15 cellular contexts compared by ENCODE assay signal in genomic region chr9:131018621-131019020, GRCh38. TPM values are rescaled to one million over a fixed set of nuclear protein-coding genes. Genes with fewer than 3 reads are reported as not detected.
DNase-seq lines count a peak whose midpoint lies in the region; ATAC-seq, FAIRE-seq and TF ChIP-seq lines count a peak whose summit lies in the region.
"Had no signal": no experiment of that assay in that cellular context is flagged by ENCODE, and none has a peak within 500 bp of the region (broad histone marks: within the 10 kb centered on the region; RNA-seq: fewer than 3 reads in every experiment).

No MANE protein-coding gene starts in this region.

- no peak overlapping the region for H3K4me3 Mint-ChIP-seq in nephron

- H3F3A ChIP-seq in MM.1S (ENCODE audit: insufficient read depth, low read length) = no peaks in the 10 kb centered on the region

- no peak overlapping the region for H3K4me2 ChIP-seq in MM.1S (ENCODE audit: low read depth, low read length)
- H3K4me2 ChIP-seq in K562 (ENCODE audit: insufficient read depth, low read length) = no peak overlapping the region

- H3K79me2 ChIP-seq in MM.1S (ENCODE audit: low read length) = no peaks in the 10 kb centered on the region
- no peaks in the 10 kb centered on the region for H3K79me2 ChIP-seq in K562 (ENCODE audit: control insufficient read depth, insufficient read depth, low read length)

- H2AFZ ChIP-seq in MM.1S (ENCODE audit: low read length) (no peak overlapping the region), K562 (ENCODE audit: low read depth, low read length) (no peak overlapping the region)

- peaks cover 25% of the 10 kb centered on the region for H3K4me1 Mint-ChIP-seq in nephron

- ATAC-seq in K562 (peak; percentile 26), mucosa of descending colon (no peak)
- ATAC-seq: GM12878 had no signal

- no peaks in the 10 kb centered on the region for H3K36me3 Mint-ChIP-seq in nephron (ENCODE audit: low read depth)

- TF ChIP-seq CTCF in GM12873 (IDR thresholded peaks at IDR 0.05; ENCODE audit: insufficient read depth, low read depth, low read length, missing control alignments) = peak; percentile 45
- TF ChIP-seq CTCF in MM.1S (IDR thresholded peaks at IDR 0.05; ENCODE audit: low read length) = peak; percentile 16
- no peak for TF ChIP-seq CTCF in K562 (IDR thresholded peaks at IDR 0.05 in 2 of 3, conservative IDR thresholded peaks at IDR 0.05 in 1 of 3; ENCODE audit: insufficient read depth in 2 of 3, low read depth in 1 of 3, low read length in 3 of 3)
- peak in 2 of 3 experiments; percentile 14 to 16 for TF ChIP-seq CTCF in nephron (IDR thresholded peaks at IDR 0.05; ENCODE audit: unreplicated experiment in 3 of 3)
- TF ChIP-seq CTCF in tibial artery (IDR thresholded peaks at IDR 0.05) = no peak
- no peak for TF ChIP-seq CTCF in mucosa of descending colon (IDR thresholded peaks at IDR 0.05)

- FAIRE-seq in K562 (lab: Jason Lieb, UNC) = no peak
- FAIRE-seq: GM12878 had no signal

- POLR2A ChIA-PET in K562 (lab: Yijun Ruan, JAX) = interaction anchor here (0.7 to 5.4 kb wide), 12 partner anchors 8 to 247 kb away, joined by 3 to 54 read pairs (median 4); no protein-coding TSS in a partner anchor

- no peak overlapping the region for H3K9ac ChIP-seq in MM.1S (ENCODE audit: low read length)
- 0 out of 4 replicates have a peak overlapping the region, but pooled peaks of 1 of the 2 experiments have one; percentile 1 for H3K9ac ChIP-seq in K562 (ENCODE audit: insufficient read depth in 1 of 2, low read depth in 2 of 2, low read length in 2 of 2)

- intact Hi-C loops in K562 (cut with micrococcal nuclease) (no loop called here), tibial artery (cut with DNase I; ENCODE audit: low total_unique reads) (no loop called here), mucosa of descending colon (cut with DNase I, micrococcal nuclease) (no loop called here)

- H3K27me3 ChIP-seq in MM.1S (replicated peaks; ENCODE audit: insufficient read depth, low read length) (peaks cover 90% of the 10 kb centered on the region), K562 (ENCODE audit: control insufficient read depth in 2 of 2, insufficient read depth in 2 of 2, low read length in 2 of 2) (peaks cover 85 to 95% of the 10 kb centered on the region in 2 experiments), tibial artery (peaks cover 0 to 17% of the 10 kb centered on the region in 2 donors)
- H3K27me3 ChIP-seq: colonic mucosa, MG63, ovary had no signal

- no peak for TF ChIP-seq EP300 in K562 (IDR thresholded peaks at IDR 0.05; ENCODE audit: low read length)

- H3K4me3 ChIP-seq in MM.1S (ENCODE audit: low read length) = no peak overlapping the region
- H3K4me3 ChIP-seq in K562 = no peak overlapping the region
- no peak overlapping the region for H3K4me3 ChIP-seq in tibial artery
- no peak overlapping the region for H3K4me3 ChIP-seq in mucosa of descending colon
- H3K4me3 ChIP-seq: colonic mucosa, GM12878, left lung, MG63, ovary had no signal

- no peaks in the 10 kb centered on the region for H3K9me3 Mint-ChIP-seq in nephron

- H3K36me3 ChIP-seq in MM.1S (replicated peaks; ENCODE audit: insufficient read depth, low read length) (no peaks in the 10 kb centered on the region), K562 (ENCODE audit: control insufficient read depth, insufficient read depth, low read length) (no peaks in the 10 kb centered on the region), tibial artery (no peaks in the 10 kb centered on the region), mucosa of descending colon (ENCODE audit: low read depth) (no peaks in the 10 kb centered on the region)
- H3K36me3 ChIP-seq: colonic mucosa, left lung, MG63, ovary had no signal

- 1% methylated on average over 6 of the region's 6 CpGs for WGBS in K562 (ENCODE audit: insufficient coverage, low coverage, missing lambda C conversion rate)

- CTCF ChIA-PET in K562 (lab: Yijun Ruan, JAX; ENCODE audit: low intra/inter-chr PET ratio) = interaction anchor here (0.5 kb wide), 1 partner anchor 705 kb away, joined by 3 read pairs; no protein-coding TSS in a partner anchor

- no peak for TF ChIP-seq POLR2A in K562 (conservative IDR thresholded peaks at IDR 0.05)

- no peak overlapping the region for H3K27ac ChIP-seq in MM.1S (ENCODE audit: low read length)
- no peak overlapping the region for H3K27ac ChIP-seq in K562 (ENCODE audit: extremely low read depth, low read depth, low read length)
- H3K27ac ChIP-seq in tibial artery = no peak overlapping the region
- H3K27ac ChIP-seq: colonic mucosa, left lung, ovary had no signal

- H3K4me1 ChIP-seq in MM.1S (ENCODE audit: low read length) = no peaks in the 10 kb centered on the region
- H3K4me1 ChIP-seq in K562 (replicated peaks in 1 of 2; ENCODE audit: control insufficient read depth in 2 of 2, insufficient read depth in 2 of 2, low read length in 2 of 2) = peaks cover 0 to 14% of the 10 kb centered on the region in 2 experiments; a peak in 1 of 5 replicates
- H3K4me1 ChIP-seq in tibial artery = peaks cover 0 to 8% (median 4%) of the 10 kb centered on the region in 4 donors
- H3K4me1 ChIP-seq in mucosa of descending colon (ENCODE audit: low read depth) = no peaks in the 10 kb centered on the region
- H3K4me1 ChIP-seq: colonic mucosa, left lung had no signal

- DNase-seq in MM.1S = no peak
- DNase-seq in K562 (ENCODE audit: extremely low read depth in 1 of 4, low spot score in 3 of 4) = peak in 1 of 4 experiments; percentile 75
- DNase-seq in cortex of kidney (lab: John Stamatoyannopoulos, UW) = no peak
- DNase-seq in tibial artery = no peak
- no peak for DNase-seq in mucosa of descending colon
- DNase-seq: activated naive CD4-positive, alpha-beta T cell treated with Interleukin-2 at 50 U/mL for 16 hours; colonic mucosa; glutamatergic neuron; NCI-H526; ovary had no signal

- no TSS peak for BruUV-seq in K562 (replicated peaks; lab: Mats Ljungman, UMichigan)

- H3K9me2 ChIP-seq in MM.1S (replicated peaks; ENCODE audit: insufficient read depth, low read length) = no peaks in the 10 kb centered on the region

- in situ Hi-C loops in K562 (cut with MboI) = no loop called here

- TF ChIP-seq RAD21 in K562 (CRISPR knock-in tag; conservative IDR thresholded peaks at IDR 0.05 in 1 of 2, IDR thresholded peaks at IDR 0.05 in 1 of 2) = no peak

- H3K9me1 ChIP-seq in K562 (ENCODE audit: control insufficient read depth, insufficient read depth, low read length) = peaks cover 12% of the 10 kb centered on the region

- H3K9me3 ChIP-seq in MM.1S (replicated peaks; ENCODE audit: insufficient read depth, low read length) (no peaks in the 10 kb centered on the region), K562 (replicated peaks; ENCODE audit: control insufficient read depth, insufficient read depth, low read depth, low read length) (0 out of 2 replicates have a peak, but pooled peaks cover 4% of the 10 kb centered on the region), tibial artery (peaks cover 0 to 9% (median 7%) of the 10 kb centered on the region in 3 donors), mucosa of descending colon (no peaks in the 10 kb centered on the region)
- H3K9me3 ChIP-seq: colonic mucosa, left lung, ovary had no signal

- H4K20me1 ChIP-seq in MM.1S (ENCODE audit: insufficient read depth, low read length) (no peaks in the 10 kb centered on the region), K562 (replicated peaks; ENCODE audit: control insufficient read depth, insufficient read depth, low read length) (peaks cover 41% of the 10 kb centered on the region)

- H3K27me3 Mint-ChIP-seq in nephron (ENCODE audit: low read depth) = peaks cover 22% of the 10 kb centered on the region

- peak overlapping the region in 2 of 3 experiments; percentile 8 to 64 for H3K27ac Mint-ChIP-seq in nephron

TF ChIP-seq in K562, 482 proteins besides CTCF, POLR2A, EP300 and RAD21 (continues in another document):
- TF ChIP-seq ZNF124 (CRISPR knock-in tag; IDR thresholded peaks at IDR 0.05) = no peak
- TF ChIP-seq SP2 (IDR thresholded peaks at IDR 0.05; ENCODE audit: extremely low read depth, low read depth, low read length, poor library complexity, severe bottlenecking) = no peak
- TF ChIP-seq HMGXB4 (CRISPR knock-in tag; IDR thresholded peaks at IDR 0.05) = peak; percentile 28; the same call in 1 of the 2 replicates

RNA-seq across cellular contexts. Expression of gene LAMC3, which starts 9.6 kb away (rescaled TPM):
- 0.69 TPM in 1 of 2 replicates, not detected in the other for total RNA-seq in K562 (2011; cell fraction: chromatin; rRNA removed; ENCODE audit: low replicate concordance)
- total RNA-seq in K562 (2011; cell fraction: nucleolus; rRNA removed) = 0.26 and 0.33 TPM in 2 replicates
- 0.22 TPM in 1 of 2 replicates, not detected in the other for total RNA-seq in K562 (2011; cell fraction: nucleoplasm; rRNA removed)
- total RNA-seq in K562 (2014; rRNA removed) (not detected in 2 replicates), K562 (2014; rRNA removed; fragmentation: Illumina TruSeq; extraction: Trizol) (not detected in 2 replicates), K562 (2015; rRNA removed; fragmentation: Illumina TruSeq; extraction: Trizol) (not detected in 2 replicates), K562 (2021) (0.09 TPM in 1 of 2 replicates, not detected in the other), mucosa of descending colon (under 1 TPM; 0.58 to 0.73 (median 0.69) TPM)
- polyA plus RNA-seq in K562 (2011; rRNA removed) (0.05 and 0.10 TPM in 2 replicates), K562 (2014; fragmentation: Illumina TruSeq; extraction: Trizol) (not detected in 2 replicates), K562 (2014; fragmentation: Nextera tagmentation; extraction: Ambion mirVana) (not detected), K562 (2014; rRNA removed) (not detected in 2 replicates)
- polyA plus RNA-seq in K562 (2011; cell fraction: cytosol; rRNA removed) = 0.03 and 0.66 TPM in 2 replicates
- 0.04 and 0.20 TPM in 2 replicates for polyA plus RNA-seq in K562 (2011; cell fraction: nucleus; rRNA removed)
- 0.03 and 0.07 TPM in 2 replicates for polyA plus RNA-seq in K562 (2012)
- not detected in 2 replicates for polyA minus RNA-seq in K562 (2011; rRNA and poly(A)+ RNA removed)
- not detected in 2 replicates for polyA minus RNA-seq in K562 (2011; cell fraction: cytosol; rRNA and poly(A)+ RNA removed)
- 0.27 TPM in 1 of 2 replicates, not detected in the other for polyA minus RNA-seq in K562 (2011; cell fraction: nucleus; rRNA and poly(A)+ RNA removed)
- polyA plus RNA-seq: GM12878 had no signal

Comparison
In these comparisons a context has a peak if more than half of its experiments do, and no peak if none do; other contexts are left out.
1. CTCF ChIP-seq: peak in GM12873 (single experiment), MM.1S (single experiment) and nephron (2 of 3); none in K562 (0 of 3), tibial artery (0 of 2) and mucosa of descending colon (single experiment).